10 cellular contexts compared by ENCODE assay signal in the genomic region with DNA sequence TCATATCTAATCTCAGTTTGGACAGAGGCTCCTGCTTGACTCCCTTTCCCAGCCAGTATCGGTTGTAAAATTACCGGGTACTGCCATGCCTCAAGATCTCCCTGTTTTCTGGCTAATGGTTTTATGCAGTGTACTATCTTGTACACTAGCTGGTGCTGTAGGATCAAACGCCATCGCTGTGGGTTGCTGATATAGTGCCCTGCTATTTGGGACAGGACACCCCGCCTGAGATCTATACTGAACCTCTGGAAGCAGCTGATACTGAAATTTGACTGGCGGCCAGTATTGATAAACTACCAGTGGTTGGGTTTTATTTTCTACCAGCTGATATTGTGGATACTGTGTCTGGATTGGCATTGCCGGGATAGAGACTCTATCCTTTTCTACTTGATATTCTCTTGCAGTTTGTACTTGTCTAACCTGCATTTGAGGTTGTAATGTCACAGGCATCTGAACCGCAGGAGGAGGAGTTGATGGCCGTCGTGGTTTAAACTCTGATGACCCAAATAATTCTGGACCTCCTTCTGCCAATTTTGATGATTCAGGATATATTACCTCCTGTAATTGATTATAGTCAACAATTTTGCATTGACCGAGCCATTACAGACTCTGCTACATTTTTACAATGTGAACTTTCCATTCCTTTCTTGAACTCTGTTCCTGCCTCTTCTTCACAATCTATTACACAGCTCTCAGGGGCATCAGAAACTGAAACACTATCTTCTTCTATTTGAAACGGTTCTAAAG.
DNase-seq lines count a peak whose midpoint lies in the region; ATAC-seq, FAIRE-seq and TF ChIP-seq lines count a peak whose summit lies in the region.
"Had no signal": no experiment of that assay in that cellular context is flagged by ENCODE, and none has a peak within 500 bp of the region (broad histone marks: within the 10 kb centered on the region; RNA-seq: fewer than 3 reads in every experiment).

No MANE protein-coding gene starts in this region.

- no peak for TF ChIP-seq POLR2A in breast epithelium (IDR thresholded peaks at IDR 0.05)

- no peaks in the 10 kb centered on the region for H3K4me1 Mint-ChIP-seq in MCF 10A (ENCODE audit: insufficient read depth, unreplicated experiment)

- no peaks in the 10 kb centered on the region for H3K36me3 ChIP-seq in breast epithelium
- H3K36me3 ChIP-seq: SJCRH30 had no signal

- H3K9me3 Mint-ChIP-seq in MCF 10A (ENCODE audit: unreplicated experiment) = no peaks in the 10 kb centered on the region

- H3K36me3 Mint-ChIP-seq in MCF 10A (ENCODE audit: insufficient read depth, unreplicated experiment) = peaks cover 6% of the 10 kb centered on the region

- H3K4me3 ChIP-seq in breast epithelium (no peak overlapping the region), foreskin fibroblast (ENCODE audit: low read depth in 1 of 2, low read length in 2 of 2) (no peak overlapping the region)
- H3K4me3 ChIP-seq: SJCRH30 had no signal

- no peak for FAIRE-seq in urothelium cell line (lab: Jason Lieb, UNC)

- no peak overlapping the region for H3K27ac ChIP-seq in breast epithelium
- H3K27ac ChIP-seq: epithelial cell of prostate, SJCRH30 had no signal

- no peaks in the 10 kb centered on the region for H3K9me3 ChIP-seq in breast epithelium
- H3K9me3 ChIP-seq: SJCRH30 had no signal

- intact Hi-C loops in MCF 10A (cut with micrococcal nuclease) (loop anchor here (1.0 to 10.0 kb wide), 3 partner anchors 362 to 502 kb away; no protein-coding TSS in a partner anchor), breast epithelium (cut with DNase I; ENCODE audit: low total_unique reads) (loop anchor here (5.0 kb wide), 1 partner anchor 240 kb away; no protein-coding TSS in a partner anchor)

- BruUV-seq in MCF 10A (replicated peaks; lab: Mats Ljungman, UMichigan) = no TSS peak

- no peaks in the 10 kb centered on the region for H3K4me1 ChIP-seq in breast epithelium
- H3K4me1 ChIP-seq: SJCRH30 had no signal

- ATAC-seq in HG02884 (IDR thresholded peaks at IDR 0.05; ENCODE audit: unreplicated experiment) = no peak
- ATAC-seq in GM18907 (IDR thresholded peaks at IDR 0.05; ENCODE audit: unreplicated experiment) = no peak

- peak; percentile 74 for DNase-seq in MCF 10A (ENCODE audit: unreplicated experiment)
- no peak for DNase-seq in breast epithelium (ENCODE audit: low spot score in 2 of 2)
- DNase-seq in RPMI7951 (ENCODE audit: low read depth) = peak; percentile 10
- DNase-seq in foreskin fibroblast = peak; percentile 18 to 54
- peak; percentile 29 for DNase-seq in urothelium cell line (ENCODE audit: low spot score)
- DNase-seq in foreskin melanocyte = no peak

- TF ChIP-seq CTCF in MCF 10A (IDR thresholded peaks at IDR 0.05; ENCODE audit: unreplicated experiment) (peak; percentile 86), breast epithelium (IDR thresholded peaks at IDR 0.05) (peak in 1 of 3 donors; percentile 35), foreskin fibroblast (IDR thresholded peaks at IDR 0.05; ENCODE audit: low read depth, low read length) (peak; percentile 72)

- CTCF ChIA-PET in MCF 10A (lab: Yijun Ruan, JAX) = interaction anchor here (0.5 to 2.7 kb wide), 42 partner anchors 9 to 777 kb away, joined by 3 to 13 read pairs (median 3); no protein-coding TSS in a partner anchor

- H3K27ac Mint-ChIP-seq in MCF 10A (ENCODE audit: low read depth, unreplicated experiment) = no peak overlapping the region

- H3K27me3 Mint-ChIP-seq in MCF 10A (ENCODE audit: insufficient read depth, unreplicated experiment) = no peaks in the 10 kb centered on the region

- POLR2A ChIA-PET in MCF 10A (lab: Yijun Ruan, JAX) = no interaction called here

- H3K27me3 ChIP-seq in breast epithelium = no peaks in the 10 kb centered on the region
- H3K27me3 ChIP-seq: SJCRH30 had no signal

- H3K4me3 Mint-ChIP-seq in MCF 10A (ENCODE audit: unreplicated experiment) = no peak overlapping the region

Comparison
In these comparisons a context has a peak if more than half of its experiments do, and no peak if none do; other contexts are left out.
1. DNase-seq: peak in MCF 10A (single experiment), RPMI7951 (single experiment), foreskin fibroblast (2 of 2) and urothelium cell line (single experiment); none in breast epithelium (0 of 2) and foreskin melanocyte (single experiment).